In genomic region chr1:55212349-55213028, GRCh38 we compare ENCODE assay signal across 1 cellular context.
TF ChIP-seq lines count a peak whose summit lies in the region.

No MANE protein-coding gene starts in this region.

TF ChIP-seq in WTC11, 78 proteins besides CTCF, POLR2A, EP300 and RAD21 (continued from another document):
- no peak for TF ChIP-seq ZNF532 (CRISPR knock-in tag; IDR thresholded peaks at IDR 0.05; ENCODE audit: borderline replicate concordance)
- TF ChIP-seq ATF3 (CRISPR knock-in tag; conservative IDR thresholded peaks at IDR 0.05) = no peak
- TF ChIP-seq GTF2I (CRISPR knock-in tag; conservative IDR thresholded peaks at IDR 0.05) = no peak
- TF ChIP-seq ZNF138 (CRISPR knock-in tag; conservative IDR thresholded peaks at IDR 0.05) = no peak
- TF ChIP-seq, protein P1, sequence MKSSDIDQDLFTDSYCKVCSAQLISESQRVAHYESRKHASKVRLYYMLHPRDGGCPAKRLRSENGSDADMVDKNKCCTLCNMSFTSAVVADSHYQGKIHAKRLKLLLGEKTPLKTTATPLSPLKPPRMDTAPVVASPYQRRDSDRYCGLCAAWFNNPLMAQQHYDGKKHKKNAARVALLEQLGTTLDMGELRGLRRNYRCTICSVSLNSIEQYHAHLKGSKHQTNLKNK (CRISPR knock-in tag; IDR thresholded peaks at IDR 0.05) = no peak
- no peak for TF ChIP-seq MAX (CRISPR knock-in tag; IDR thresholded peaks at IDR 0.05)
- no peak for TF ChIP-seq KAT7 (CRISPR knock-in tag; IDR thresholded peaks at IDR 0.05; ENCODE audit: borderline replicate concordance)
